ENCODE assay signal across 9 cellular contexts in the genomic region with DNA sequence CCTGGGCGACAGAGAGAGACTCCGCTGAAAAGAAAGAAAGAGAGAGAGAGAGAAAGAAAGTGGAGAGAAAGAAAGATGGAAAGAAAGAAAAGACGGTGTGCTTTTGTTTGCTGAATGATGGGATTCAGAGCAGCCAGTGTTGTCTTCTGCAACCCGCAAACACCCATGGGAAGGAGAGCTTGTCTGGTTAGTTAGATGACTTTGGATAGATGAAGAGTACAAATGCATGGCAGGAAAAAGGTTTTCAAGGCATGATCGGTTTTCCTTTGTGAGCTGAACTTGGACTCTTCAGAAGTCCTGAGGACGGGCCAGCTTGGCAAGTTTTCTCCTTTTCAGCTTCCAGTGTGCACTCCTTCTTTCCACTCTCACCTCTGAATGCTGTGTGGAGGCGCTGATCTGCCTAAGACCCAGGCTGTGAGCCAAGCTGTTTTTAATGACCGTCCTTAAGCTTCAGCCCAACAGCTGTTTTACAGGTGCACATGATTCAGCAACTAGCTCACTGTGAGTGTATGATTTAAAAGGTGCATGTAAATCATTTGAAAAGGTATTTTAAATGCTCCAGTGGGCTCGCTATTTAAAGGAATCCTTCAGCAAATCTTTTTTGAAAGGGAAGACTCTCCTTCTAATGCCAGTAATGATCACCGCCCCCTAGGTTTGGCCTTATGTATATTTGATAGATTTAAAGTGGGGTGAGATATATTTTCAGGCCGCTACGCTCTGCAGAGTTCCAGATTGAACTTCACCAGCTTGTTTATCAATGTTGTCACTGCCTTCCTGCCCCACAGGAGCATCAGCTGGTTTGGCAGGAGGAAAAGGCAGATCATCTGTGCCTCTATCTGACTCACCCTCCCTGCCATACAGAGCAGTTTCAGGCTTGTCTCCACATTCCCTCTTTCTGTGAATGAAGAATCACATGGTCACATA.
DNase-seq lines count a peak whose midpoint lies in the region; ATAC-seq and TF ChIP-seq lines count a peak whose summit lies in the region.
"Had no signal": no experiment of that assay in that cellular context is flagged by ENCODE, and none has a peak within 500 bp of the region (broad histone marks: within the 10 kb centered on the region; RNA-seq: fewer than 3 reads in every experiment).

No MANE protein-coding gene starts in this region.

- no peaks in the 10 kb centered on the region for H3K36me3 Mint-ChIP-seq in activated naive CD4-positive, alpha-beta T cell treated with anti-CD3 and anti-CD28 coated beads, Interleukin-2, amount 50 U/mL, for 72 hours
- H3K36me3 Mint-ChIP-seq in activated naive CD4-positive, alpha-beta T cell treated with anti-CD3 and anti-CD28 coated beads for 36 hours (ENCODE audit: low read depth), result no peaks in the 10 kb centered on the region

- intact Hi-C loops in activated naive CD4-positive, alpha-beta T cell treated with anti-CD3 and anti-CD28 coated beads for 36 hours (cut with micrococcal nuclease), result no loop called here

- H3K4me3 Mint-ChIP-seq in activated naive CD4-positive, alpha-beta T cell treated with anti-CD3 and anti-CD28 coated beads for 36 hours, result no peak overlapping the region

- H3K9me3 Mint-ChIP-seq in activated naive CD4-positive, alpha-beta T cell treated with anti-CD3 and anti-CD28 coated beads, Interleukin-2, amount 50 U/mL, for 72 hours, result peaks cover 4 to 6% of the 10 kb centered on the region in 2 donors
- peaks cover 6% of the 10 kb centered on the region for H3K9me3 Mint-ChIP-seq in activated naive CD4-positive, alpha-beta T cell treated with anti-CD3 and anti-CD28 coated beads for 36 hours

- peak overlapping the region; percentile 5 for H3K27ac ChIP-seq in C4-2B

- H3K27me3 Mint-ChIP-seq in activated naive CD4-positive, alpha-beta T cell treated with anti-CD3 and anti-CD28 coated beads for 36 hours (ENCODE audit: low read depth), result no peaks in the 10 kb centered on the region

- CTCF ChIA-PET in activated naive CD4-positive, alpha-beta T cell treated with anti-CD3 and anti-CD28 coated beads for 36 hours (lab: Charles Lee), result no interaction called here

- peak; percentile 32 for DNase-seq in NCI-H774 (lab: John Stamatoyannopoulos, UW)
- peak; percentile 41 for DNase-seq in fibroblast of gingiva (ENCODE audit: low read depth)
- DNase-seq in omental fat pad (ENCODE audit: low spot score), result no peak
- no peak for DNase-seq in activated naive CD4-positive, alpha-beta T cell treated with anti-CD3 and anti-CD28 coated beads, Interleukin-2, amount 50 U/mL, for 72 hours (ENCODE audit: low spot score in 2 of 2)
- no peak for DNase-seq in activated naive CD4-positive, alpha-beta T cell treated with anti-CD3 and anti-CD28 coated beads for 36 hours
- DNase-seq in EL, result no peak

- no peak overlapping the region for H3K27ac Mint-ChIP-seq in activated naive CD4-positive, alpha-beta T cell treated with anti-CD3 and anti-CD28 coated beads, Interleukin-2, amount 50 U/mL, for 72 hours
- H3K27ac Mint-ChIP-seq in activated naive CD4-positive, alpha-beta T cell treated with anti-CD3 and anti-CD28 coated beads for 36 hours, result no peak overlapping the region

- ATAC-seq in omental fat pad (ENCODE audit: low FRiP score) (peak; percentile 69), GM19351 (IDR thresholded peaks at IDR 0.05; ENCODE audit: unreplicated experiment) (no peak)
- no peak for ATAC-seq in activated naive CD4-positive, alpha-beta T cell treated with anti-CD3 and anti-CD28 coated beads, Interleukin-2, amount 50 U/mL, for 72 hours
- ATAC-seq: K562 had no signal

- no peaks in the 10 kb centered on the region for H3K4me1 Mint-ChIP-seq in activated naive CD4-positive, alpha-beta T cell treated with anti-CD3 and anti-CD28 coated beads for 36 hours (ENCODE audit: low read depth)

- 0 out of 2 replicates have a peak, but pooled peaks have one; percentile 8 for TF ChIP-seq CTCF in C4-2B (conservative IDR thresholded peaks at IDR 0.05)
- no peak for TF ChIP-seq CTCF in omental fat pad (IDR thresholded peaks at IDR 0.05)

Comparison
In these comparisons a context has a peak if more than half of its experiments do, and no peak if none do; other contexts are left out.
1. DNase-seq: peak in NCI-H774 (single experiment) and fibroblast of gingiva (single experiment); none in omental fat pad (single experiment), activated naive CD4-positive, alpha-beta T cell treated with anti-CD3 and anti-CD28 coated beads, Interleukin-2, amount 50 U/mL, for 72 hours (0 of 2), activated naive CD4-positive, alpha-beta T cell treated with anti-CD3 and anti-CD28 coated beads for 36 hours (single experiment) and EL (single experiment).